ENCODE assay signal across 8 cellular contexts in genomic region chr13:113585828-113586355, GRCh38. TPM values are rescaled to one million over a fixed set of nuclear protein-coding genes. Genes with fewer than 3 reads are reported as not detected.
DNase-seq lines count a peak whose midpoint lies in the region; ATAC-seq and TF ChIP-seq lines count a peak whose summit lies in the region.

No MANE protein-coding gene starts in this region.

- no peak overlapping the region for H2BK15ac ChIP-seq in mesendoderm (replicated peaks; ENCODE audit: low read depth)

- DNase-seq in HUDEP-2 (lab: John Stamatoyannopoulos, UW; ENCODE audit: unreplicated experiment in 76 of 76), result peak in 57 of 76 experiments; percentile 7 to 71 (median 37)
- no peak for DNase-seq in astrocyte of the cerebellum (ENCODE audit: low read depth)
- no peak for DNase-seq in mesendoderm
- DNase-seq in putamen (ENCODE audit: low spot score), result no peak
- no peak for DNase-seq in NCI-H526 treated with DMSO at 0.1 percent for 48 hours (lab: John Stamatoyannopoulos, UW)

- peak overlapping the region; percentile 81 for H3K9ac ChIP-seq in mesendoderm (ENCODE audit: low read length)

- TF ChIP-seq CTCF in astrocyte of the cerebellum (IDR thresholded peaks at IDR 0.05; ENCODE audit: low read depth, low read length, missing control alignments), result no peak

- H3K27ac ChIP-seq in ACC112 (ENCODE audit: low read depth, low read length) (no peak overlapping the region), mesendoderm (ENCODE audit: low read depth, low read length) (no peak overlapping the region)

- no peak overlapping the region for H4K5ac ChIP-seq in mesendoderm (ENCODE audit: low read length)

- no peak overlapping the region for H3K18ac ChIP-seq in mesendoderm (ENCODE audit: low read length)

- ATAC-seq in GM18520 (IDR thresholded peaks at IDR 0.05; ENCODE audit: unreplicated experiment), result no peak
- ATAC-seq in GM18498 (IDR thresholded peaks at IDR 0.05; ENCODE audit: unreplicated experiment), result no peak

- no peak overlapping the region for H3K23ac ChIP-seq in mesendoderm (ENCODE audit: low read length)

- H3K56ac ChIP-seq in mesendoderm (ENCODE audit: low read length), result peak overlapping the region; percentile 1

- no peak overlapping the region for H4K8ac ChIP-seq in mesendoderm (ENCODE audit: low read depth, low read length)

- in situ Hi-C loops in astrocyte of the cerebellum (cut with HindIII; ENCODE audit: low sequenced_read_pairs), result no loop called here

- peak overlapping the region; percentile 95 for H3K4me3 ChIP-seq in ACC112 (ENCODE audit: low read depth, low read length)
- H3K4me3 ChIP-seq in astrocyte of the cerebellum (ENCODE audit: low read depth, low read length), result peak overlapping the region; percentile 50
- H3K4me3 ChIP-seq in mesendoderm (ENCODE audit: low read length), result no peak overlapping the region

- H2BK5ac ChIP-seq in mesendoderm (ENCODE audit: low read length), result no peak overlapping the region

- WGBS in mesendoderm (ENCODE audit: extremely low coverage, insufficient coverage, low lambda C conversion rate), result no CpG with 5 or more reads among the region's 11 CpGs

- peaks cover 27% of the 10 kb centered on the region for H3K79me1 ChIP-seq in mesendoderm (ENCODE audit: low read length)

- H3K4me2 ChIP-seq in mesendoderm (ENCODE audit: low read length), result peak overlapping the region; percentile 13

- no peak overlapping the region for H2AK5ac ChIP-seq in mesendoderm (ENCODE audit: low read length)

- no peak overlapping the region for H2BK120ac ChIP-seq in mesendoderm (ENCODE audit: low read depth, low read length)

- H3K36me3 ChIP-seq in ACC112 (ENCODE audit: insufficient read depth, low read length) (peaks cover 29% of the 10 kb centered on the region; the same call in 1 of the 2 replicates), mesendoderm (ENCODE audit: control insufficient read depth, insufficient read depth, low read length) (peaks cover 13% of the 10 kb centered on the region)

- H3K4me1 ChIP-seq in ACC112 (ENCODE audit: control insufficient read depth, insufficient read depth, low read length, unreplicated experiment) (peaks cover 17% of the 10 kb centered on the region), mesendoderm (ENCODE audit: control insufficient read depth, low read depth, low read length) (no peaks in the 10 kb centered on the region)

- H3K4ac ChIP-seq in mesendoderm (ENCODE audit: low read depth, low read length), result no peak overlapping the region

- H2AFZ ChIP-seq in ACC112 (ENCODE audit: low read length, unreplicated experiment), result no peak overlapping the region

- H3K79me2 ChIP-seq in ACC112 (ENCODE audit: control insufficient read depth, insufficient read depth, low read length, unreplicated experiment) (peaks cover 54% of the 10 kb centered on the region), mesendoderm (ENCODE audit: control insufficient read depth, insufficient read depth, low read length) (peaks cover 51% of the 10 kb centered on the region)

- H3K27me3 ChIP-seq in ACC112 (ENCODE audit: insufficient read depth, low read length) (no peaks in the 10 kb centered on the region), mesendoderm (ENCODE audit: insufficient read depth, low read length, poor library complexity) (no peaks in the 10 kb centered on the region)

RNA-seq across cellular contexts. Expression of gene TFDP1, which starts 1.3 kb away (rescaled TPM):
- polyA plus RNA-seq in mesendoderm (2013, experiment 1 of 2), result 106 TPM
- 104 TPM for polyA plus RNA-seq in mesendoderm (2013, experiment 2 of 2)

Comparison
In these comparisons a context has a peak if more than half of its experiments do, and no peak if none do; other contexts are left out.
1. DNase-seq: peak in HUDEP-2 (57 of 76); none in astrocyte of the cerebellum (single experiment), mesendoderm (single experiment), putamen (single experiment) and NCI-H526 treated with DMSO at 0.1 percent for 48 hours (single experiment).